Comparison of ENCODE assay signal across 26 cellular contexts in the genomic region with DNA sequence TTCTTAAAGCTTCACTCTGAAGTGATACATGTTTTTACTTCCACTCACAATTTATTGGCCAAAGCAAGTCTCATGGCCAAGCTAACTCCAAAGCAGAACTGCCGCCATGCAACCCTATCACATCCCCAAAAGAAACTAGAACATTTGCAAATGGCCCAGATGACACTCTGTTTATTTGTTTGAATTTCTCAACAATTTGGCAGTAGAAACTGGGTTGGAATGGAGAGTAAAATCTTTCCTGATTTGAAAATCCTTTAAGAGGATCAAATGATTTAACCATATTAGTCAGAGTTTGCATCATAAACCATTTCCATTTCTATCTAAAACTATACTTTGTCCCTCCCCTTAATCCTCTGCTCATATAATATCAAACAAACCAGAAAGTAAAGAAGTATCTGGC.
"Had no signal": no experiment of that assay in that cellular context is flagged by ENCODE, and none has a peak within 500 bp of the region (broad histone marks: within the 10 kb centered on the region; RNA-seq: fewer than 3 reads in every experiment).

No MANE protein-coding gene starts in this region.

- H3K9me3 ChIP-seq: left lung, prostate gland, right atrium auricular region, stomach, tibial artery had no signal

- ATAC-seq: esophagus mucosa; left lung; sciatic nerve; stimulated activated effector memory CD8-positive, alpha-beta T cell treated with anti-CD3 and anti-CD28 coated beads, Interleukin-12 subunit alpha, Interleukin-12 subunit beta, amount 100 ng/mL, for 72 hours had no signal

- H3K79me2 ChIP-seq: parathyroid adenoma had no signal

- H2AFZ ChIP-seq: neural progenitor cell, parathyroid adenoma had no signal

- H3K4me1 ChIP-seq: left lung, neural progenitor cell, parathyroid adenoma, prostate gland, right atrium auricular region, stomach, tibial artery had no signal

- H3K9ac ChIP-seq: neural progenitor cell, parathyroid adenoma had no signal

- H3K27ac Mint-ChIP-seq: dendritic cell treated with granulocyte-macrophage colony-stimulating factor and Interleukin-4, amounts not matched to agents 40 ng/mL and 50 ng/mL, for 4 days; endodermal cell; nephron; neural progenitor cell; stimulated activated effector memory CD8-positive, alpha-beta T cell treated with anti-CD3 and anti-CD28 coated beads, Interleukin-12 subunit alpha, Interleukin-12 subunit beta, amount 100 ng/mL, for 72 hours; type B pancreatic cell had no signal

- DNase-seq: central memory CD4-positive, alpha-beta T cell; effector CD8-positive, alpha-beta T cell; endodermal cell; head of caudate nucleus; kidney; left lung; mesendoderm; midbrain; stimulated activated CD4-positive, alpha-beta T cell treated with anti-CD3 and anti-CD28 coated beads, Interleukin-12 subunit alpha, Interleukin-12 subunit beta, amount 100 ng/mL, for 4 hours; stimulated activated CD4-positive, alpha-beta T cell treated with anti-CD3 and anti-CD28 coated beads, Interleukin-1b, Interleukin-23, amount 100 ng/mL, for 48 hours; stimulated activated CD4-positive, alpha-beta T cell treated with anti-CD3 and anti-CD28 coated beads, Interleukin-4, amount 100 ng/mL, for 24 hours; stimulated activated naive CD4-positive, alpha-beta T cell treated with Interleukin-2 at 50 U/mL for 16 hours; stomach; tibial artery had no signal

- H3K4me2 ChIP-seq: neural progenitor cell, smooth muscle cell had no signal

- H3K36me3 Mint-ChIP-seq: neural progenitor cell; stimulated activated effector memory CD8-positive, alpha-beta T cell treated with anti-CD3 and anti-CD28 coated beads, Interleukin-12 subunit alpha, Interleukin-12 subunit beta, amount 100 ng/mL, for 72 hours; type B pancreatic cell had no signal

- H3K4me3 Mint-ChIP-seq: dendritic cell treated with granulocyte-macrophage colony-stimulating factor and Interleukin-4, amounts not matched to agents 40 ng/mL and 50 ng/mL, for 4 days; endodermal cell; nephron; neural progenitor cell; stimulated activated effector memory CD8-positive, alpha-beta T cell treated with anti-CD3 and anti-CD28 coated beads, Interleukin-12 subunit alpha, Interleukin-12 subunit beta, amount 100 ng/mL, for 72 hours; type B pancreatic cell had no signal

- H3K27me3 ChIP-seq: left lung, neural progenitor cell, right atrium auricular region, stomach, tibial artery had no signal

- H3K27ac ChIP-seq: epithelial cell of prostate, left lung, neural progenitor cell, parathyroid adenoma, prostate gland, right atrium auricular region, stomach, tibial artery had no signal

- H3K4me3 ChIP-seq: left lung, neural progenitor cell, prostate gland, right atrium auricular region, smooth muscle cell, stomach, tibial artery had no signal

- H3K4me1 Mint-ChIP-seq: nephron, neural progenitor cell had no signal

- H3K9me3 Mint-ChIP-seq: dendritic cell treated with granulocyte-macrophage colony-stimulating factor and Interleukin-4, amounts not matched to agents 40 ng/mL and 50 ng/mL, for 4 days; nephron; stimulated activated effector memory CD8-positive, alpha-beta T cell treated with anti-CD3 and anti-CD28 coated beads, Interleukin-12 subunit alpha, Interleukin-12 subunit beta, amount 100 ng/mL, for 72 hours had no signal

- H3K36me3 ChIP-seq: left lung, neural progenitor cell, prostate gland, right atrium auricular region, stomach, tibial artery had no signal
